1 cellular context compared by ENCODE assay signal in the genomic region with DNA sequence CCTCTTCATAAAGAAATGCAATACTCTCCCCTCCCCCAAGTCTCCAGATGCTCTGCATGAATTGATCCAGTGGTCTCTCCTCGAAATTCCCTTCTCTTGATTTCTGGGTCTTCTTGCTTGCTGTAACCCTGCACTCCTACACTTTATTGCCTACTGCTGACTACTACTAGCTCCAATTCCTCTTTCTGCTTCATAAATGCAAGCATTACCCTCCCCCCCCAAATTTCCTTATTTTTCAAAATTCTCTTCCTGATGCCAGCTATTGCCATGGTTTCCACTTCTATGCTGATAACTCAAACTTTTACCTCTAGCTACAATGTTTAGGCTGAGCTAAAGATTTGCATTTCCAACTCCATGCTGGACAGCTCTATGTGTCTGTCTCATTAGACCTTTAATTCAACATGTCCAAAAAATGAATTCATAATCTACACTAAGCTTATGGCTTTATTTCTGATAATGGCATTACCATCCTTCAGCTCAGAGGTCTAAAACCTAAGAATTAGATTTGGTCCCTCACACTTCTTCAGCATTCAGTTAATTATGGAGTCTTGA.
TF ChIP-seq lines count a peak whose summit lies in the region.

No MANE protein-coding gene starts in this region.

TF ChIP-seq in H1, 55 proteins besides CTCF, POLR2A, EP300 and RAD21:
- TF ChIP-seq YY1 (IDR thresholded peaks at IDR 0.05; ENCODE audit: low read depth, low read length) (no peak), MAFK (IDR thresholded peaks at IDR 0.05; ENCODE audit: low read depth, low read length) (no peak), ASH2L (IDR thresholded peaks at IDR 0.05; ENCODE audit: low read length) (no peak), CREB1 (IDR thresholded peaks at IDR 0.05) (no peak), KDM1A (IDR thresholded peaks at IDR 0.05; ENCODE audit: borderline replicate concordance, low read length) (no peak), PHF8 (conservative IDR thresholded peaks at IDR 0.05; ENCODE audit: low read depth, low read length) (no peak), CBX5 (IDR thresholded peaks at IDR 0.05; ENCODE audit: low read depth, low read length) (no peak), SIN3A (conservative IDR thresholded peaks at IDR 0.05 in 1 of 2, IDR thresholded peaks at IDR 0.05 in 1 of 2; ENCODE audit: low read depth in 1 of 2, low read length in 2 of 2) (no peak), EZH2 (IDR thresholded peaks at IDR 0.05; ENCODE audit: low read depth, low read length, severe bottlenecking) (no peak), RFX5 (IDR thresholded peaks at IDR 0.05; ENCODE audit: borderline replicate concordance, low read depth, low read length) (no peak), NRF1 (IDR thresholded peaks at IDR 0.05; ENCODE audit: low read depth, low read length) (no peak), TCF12 (IDR thresholded peaks at IDR 0.05; ENCODE audit: low read depth, low read length) (no peak), SUZ12 (IDR thresholded peaks at IDR 0.05; ENCODE audit: low read length) (no peak), HDAC2 (IDR thresholded peaks at IDR 0.05; ENCODE audit: borderline replicate concordance in 1 of 2, low read depth in 2 of 2, low read length in 2 of 2) (no peak), CHD2 (IDR thresholded peaks at IDR 0.05; ENCODE audit: low read length) (no peak)
- TF ChIP-seq, protein P1, sequence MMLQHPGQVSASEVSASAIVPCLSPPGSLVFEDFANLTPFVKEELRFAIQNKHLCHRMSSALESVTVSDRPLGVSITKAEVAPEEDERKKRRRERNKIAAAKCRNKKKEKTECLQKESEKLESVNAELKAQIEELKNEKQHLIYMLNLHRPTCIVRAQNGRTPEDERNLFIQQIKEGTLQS (IDR thresholded peaks at IDR 0.05; ENCODE audit: insufficient read depth, low read depth, low read length) = no peak
- TF ChIP-seq, protein P2, sequence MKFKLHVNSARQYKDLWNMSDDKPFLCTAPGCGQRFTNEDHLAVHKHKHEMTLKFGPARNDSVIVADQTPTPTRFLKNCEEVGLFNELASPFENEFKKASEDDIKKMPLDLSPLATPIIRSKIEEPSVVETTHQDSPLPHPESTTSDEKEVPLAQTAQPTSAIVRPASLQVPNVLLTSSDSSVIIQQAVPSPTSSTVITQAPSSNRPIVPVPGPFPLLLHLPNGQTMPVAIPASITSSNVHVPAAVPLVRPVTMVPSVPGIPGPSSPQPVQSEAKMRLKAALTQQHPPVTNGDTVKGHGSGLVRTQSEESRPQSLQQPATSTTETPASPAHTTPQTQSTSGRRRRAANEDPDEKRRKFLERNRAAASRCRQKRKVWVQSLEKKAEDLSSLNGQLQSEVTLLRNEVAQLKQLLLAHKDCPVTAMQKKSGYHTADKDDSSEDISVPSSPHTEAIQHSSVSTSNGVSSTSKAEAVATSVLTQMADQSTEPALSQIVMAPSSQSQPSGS (IDR thresholded peaks at IDR 0.05; ENCODE audit: low read length) = no peak
